Comparison of ENCODE assay signal across 15 cellular contexts in the genomic region with DNA sequence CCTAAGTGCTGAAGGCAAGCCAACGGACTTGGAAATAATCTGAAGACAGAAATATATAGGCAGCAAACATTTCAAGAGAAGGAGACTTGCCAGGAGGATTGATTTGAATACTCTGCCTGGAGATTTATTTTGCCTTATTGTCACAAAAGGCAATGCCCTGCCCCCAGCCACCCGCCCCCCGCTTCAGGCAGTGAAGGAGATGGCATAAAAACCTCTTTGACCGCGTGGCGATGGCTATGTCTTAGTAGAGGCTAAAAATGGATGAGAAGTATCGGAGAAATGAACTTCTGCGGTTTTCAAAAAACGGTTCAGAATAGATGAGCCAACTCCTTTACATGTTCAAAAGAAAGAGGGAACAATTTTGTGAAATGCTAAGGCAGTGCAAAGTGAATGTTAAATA.
DNase-seq lines count a peak whose midpoint lies in the region; TF ChIP-seq lines count a peak whose summit lies in the region.
"Had no signal": no experiment of that assay in that cellular context is flagged by ENCODE, and none has a peak within 500 bp of the region (broad histone marks: within the 10 kb centered on the region; RNA-seq: fewer than 3 reads in every experiment).

No MANE protein-coding gene starts in this region.

- peaks cover 51% of the 10 kb centered on the region for H3K4me1 ChIP-seq in A673 (ENCODE audit: insufficient read depth, low read length, poor library complexity, severe bottlenecking)
- peaks cover 16% of the 10 kb centered on the region for H3K4me1 ChIP-seq in neural progenitor cell

- H3K27me3 ChIP-seq in A673 (replicated peaks; ENCODE audit: insufficient read depth, low read depth, low read length, poor library complexity), result no peaks in the 10 kb centered on the region
- no peaks in the 10 kb centered on the region for H3K27me3 ChIP-seq in neural progenitor cell

- CTCF ChIA-PET in A673 (lab: Charles Lee), result no interaction called here

- no peaks in the 10 kb centered on the region for H4K20me1 ChIP-seq in neural progenitor cell (ENCODE audit: low read depth)

- H3K27ac ChIP-seq in A673 (ENCODE audit: low read depth, low read length, poor library complexity, severe bottlenecking) (peak overlapping the region; percentile 71), neural progenitor cell (no peak overlapping the region)

- H3K4me1 Mint-ChIP-seq in neural progenitor cell, result peaks cover 44% of the 10 kb centered on the region
- H3K4me1 Mint-ChIP-seq: B cell had no signal

- peaks cover 11% of the 10 kb centered on the region for H3K27me3 Mint-ChIP-seq in neural progenitor cell (ENCODE audit: insufficient read depth, low read depth)
- H3K27me3 Mint-ChIP-seq: B cell had no signal

- H3K79me2 ChIP-seq in neural progenitor cell (ENCODE audit: low read depth), result no peaks in the 10 kb centered on the region

- H2AFZ ChIP-seq in neural progenitor cell (replicated peaks), result peak overlapping the region; percentile 66

- H3K9me3 ChIP-seq in A673 (ENCODE audit: low read depth, low read length, poor library complexity, severe bottlenecking) (no peaks in the 10 kb centered on the region), neural progenitor cell (ENCODE audit: low read depth) (no peaks in the 10 kb centered on the region)

- DNase-seq in A673 (ENCODE audit: low spot score) (no peak), MV-4-11 (lab: John Stamatoyannopoulos, UW) (peak; percentile 84), foreskin melanocyte (peak; percentile 52), neural progenitor cell (ENCODE audit: low spot score) (no peak), cortex of kidney (lab: John Stamatoyannopoulos, UW) (no peak), NCI-H226 (no peak)
- no peak for DNase-seq in activated T-cell treated with anti-CD3 and anti-CD28 coated beads, Interleukin-2, amount 50 U/mL, for 48 hours
- DNase-seq: C1 segment of cervical spinal cord; Calu3; CD4-positive, alpha-beta T cell; DMS 273 treated with DMSO at 0.1 percent for 48 hours; DMS79; IMR-90 had no signal

- intact Hi-C loops in A673 (cut with micrococcal nuclease; ENCODE audit: unreplicated experiment), result loop anchor here (5.0 kb wide), 2 partner anchors 73 to 148 kb away; no protein-coding TSS in a partner anchor

- peak overlapping the region; percentile 4 for H3K4me3 Mint-ChIP-seq in neural progenitor cell
- H3K4me3 Mint-ChIP-seq: B cell; CD4-positive, alpha-beta T cell had no signal

- no peaks in the 10 kb centered on the region for H3K9me3 Mint-ChIP-seq in neural progenitor cell
- H3K9me3 Mint-ChIP-seq: CD4-positive, alpha-beta T cell had no signal

- H3K9ac ChIP-seq in neural progenitor cell, result no peak overlapping the region

- POLR2A ChIA-PET in A673 (lab: Charles Lee; ENCODE audit: low non-redundant PET), result no interaction called here

- no peaks in the 10 kb centered on the region for H3K36me3 Mint-ChIP-seq in neural progenitor cell

- TF ChIP-seq CTCF in A673 (conservative IDR thresholded peaks at IDR 0.05; ENCODE audit: low read depth, low read length) (no peak), neural progenitor cell (IDR thresholded peaks at IDR 0.05) (no peak)

- no peak overlapping the region for H3K27ac Mint-ChIP-seq in neural progenitor cell
- H3K27ac Mint-ChIP-seq: B cell; CD4-positive, alpha-beta T cell had no signal

- H3F3A ChIP-seq in neural progenitor cell (ENCODE audit: low read depth), result no peaks in the 10 kb centered on the region

- BruUV-seq in A673 (replicated peaks; lab: Mats Ljungman, UMichigan), result no TSS peak

- H3K36me3 ChIP-seq in A673 (ENCODE audit: insufficient read depth, low read length, poor library complexity, severe bottlenecking), result no peaks in the 10 kb centered on the region
- H3K36me3 ChIP-seq in neural progenitor cell, result no peaks in the 10 kb centered on the region

- no peak overlapping the region for H3K4me3 ChIP-seq in A673 (ENCODE audit: low read depth, low read length, poor library complexity, severe bottlenecking)
- no peak overlapping the region for H3K4me3 ChIP-seq in neural progenitor cell
- H3K4me3 ChIP-seq: GM12878 had no signal

- peak overlapping the region; percentile 7 for H3K4me2 ChIP-seq in neural progenitor cell

Comparison
In these comparisons a context has a peak if more than half of its experiments do, and no peak if none do; other contexts are left out.
1. DNase-seq: peak in MV-4-11 (single experiment) and foreskin melanocyte (single experiment); none in A673 (single experiment), neural progenitor cell (single experiment), cortex of kidney (single experiment), activated T-cell treated with anti-CD3 and anti-CD28 coated beads, Interleukin-2, amount 50 U/mL, for 48 hours (0 of 2) and NCI-H226 (single experiment).